In genomic region chr20:57346477-57346876, GRCh38 we compare ENCODE assay signal across 7 cellular contexts. TPM values are rescaled to one million over a fixed set of nuclear protein-coding genes. Genes with fewer than 3 reads are reported as not detected.
DNase-seq lines count a peak whose midpoint lies in the region; ATAC-seq and TF ChIP-seq lines count a peak whose summit lies in the region.

No MANE protein-coding gene starts in this region.

- TF ChIP-seq POLR2A in spleen (IDR thresholded peaks at IDR 0.05) = no peak

- DNase-seq in NCI-H1048 (lab: John Stamatoyannopoulos, UW) (peak; percentile 12), T-helper 17 cell (peak; percentile 26 to 54 (median 29)), amygdala (lab: John Stamatoyannopoulos, UW) (peak in 45 of 56 donors; percentile 3 to 91 (median 49)), hepatocyte (ENCODE audit: low spot score) (peak; percentile 85), spleen (peak; percentile 81)

- H3K4me3 ChIP-seq in hepatocyte (no peak overlapping the region), spleen (no peak overlapping the region)

- H3K27ac ChIP-seq in hepatocyte (no peak overlapping the region), spleen (no peak overlapping the region)

- H3K79me2 ChIP-seq in hepatocyte = peaks cover 3% of the 10 kb centered on the region

- intact Hi-C loops in spleen (cut with DNase I; ENCODE audit: low total_unique reads) = loop anchor here (5.0 kb wide), 1 partner anchor 254 kb away; no protein-coding TSS in a partner anchor

- no peak overlapping the region for H3K4me2 ChIP-seq in hepatocyte

- WGBS in hepatocyte (ENCODE audit: low lambda C conversion rate, missing lambda C conversion rate) = 3% methylated on average over 4 of the region's 4 CpGs
- WGBS in spleen, 5 donors = 0 to 3% (median 2%) methylated on average over 4 of the region's 4 CpGs

- no peaks in the 10 kb centered on the region for H3K36me3 Mint-ChIP-seq in T-helper 17 cell (ENCODE audit: low read depth)

- peaks cover 2% of the 10 kb centered on the region for H3K4me1 Mint-ChIP-seq in T-helper 17 cell

- peaks cover 10% of the 10 kb centered on the region for H3K27me3 Mint-ChIP-seq in T-helper 17 cell

- H3K27me3 ChIP-seq in hepatocyte (no peaks in the 10 kb centered on the region), spleen (replicated peaks in 1 of 7) (peaks cover 0 to 25% (median 0%) of the 10 kb centered on the region in 7 donors)

- TF ChIP-seq CTCF in GM12874 (IDR thresholded peaks at IDR 0.05; ENCODE audit: insufficient read depth, low read depth, low read length) = peak; percentile 60
- peak; percentile 86 for TF ChIP-seq CTCF in hepatocyte (IDR thresholded peaks at IDR 0.05; ENCODE audit: poor library complexity)
- peak; percentile 11 to 77 (median 63) for TF ChIP-seq CTCF in spleen (IDR thresholded peaks at IDR 0.05 in 8 of 11, conservative IDR thresholded peaks at IDR 0.05 in 3 of 11)

- H3K4me1 ChIP-seq in hepatocyte (ENCODE audit: insufficient read depth) (no peaks in the 10 kb centered on the region), spleen (peaks cover 0 to 7% (median 1%) of the 10 kb centered on the region in 6 donors)

- H4K20me1 ChIP-seq in hepatocyte (ENCODE audit: insufficient read depth, poor library complexity, severe bottlenecking) = no peaks in the 10 kb centered on the region

- no peaks in the 10 kb centered on the region for H3K36me3 ChIP-seq in hepatocyte (replicated peaks; ENCODE audit: insufficient read depth, low read depth)
- H3K36me3 ChIP-seq in spleen = no peaks in the 10 kb centered on the region

- H2AFZ ChIP-seq in hepatocyte = no peak overlapping the region

- no peaks in the 10 kb centered on the region for H3K9me2 ChIP-seq in hepatocyte (replicated peaks; ENCODE audit: insufficient read depth)

- no peak overlapping the region for H3K4me3 Mint-ChIP-seq in T-helper 17 cell

- H3K27ac Mint-ChIP-seq in T-helper 17 cell = no peak overlapping the region

- ATAC-seq in T-helper 17 cell = peak; percentile 51
- no peak for ATAC-seq in HG02870 (IDR thresholded peaks at IDR 0.05; ENCODE audit: unreplicated experiment)

- H3K9me3 ChIP-seq in T-helper 17 cell (ENCODE audit: control insufficient read depth, low read length, poor library complexity, severe bottlenecking) = no peaks in the 10 kb centered on the region
- H3K9me3 ChIP-seq in hepatocyte (ENCODE audit: low read depth) = no peaks in the 10 kb centered on the region
- no peaks in the 10 kb centered on the region for H3K9me3 ChIP-seq in spleen

RNA-seq across cellular contexts. Expression of gene RAE1, which starts 4.6 kb away (rescaled TPM):
- total RNA-seq in T-helper 17 cell (10 to 100 TPM; 40.5 to 40.6 TPM), hepatocyte (26.9 and 35.8 TPM in 2 replicates), spleen (10 to 100 TPM; 22.0 to 41.3 (median 24.2) TPM)
- polyA plus RNA-seq in hepatocyte (36.3 and 43.3 TPM in 2 replicates), spleen (10 to 100 TPM; 16.2 to 20.2 (median 16.7) TPM)

RNA-seq across cellular contexts. Expression of gene SPO11, which starts 16.9 kb away (rescaled TPM):
- total RNA-seq in T-helper 17 cell (not detected), hepatocyte (not detected in 2 replicates), spleen (not detected)
- polyA plus RNA-seq in hepatocyte (not detected in 2 replicates), spleen (not detected)

RNA-seq across cellular contexts. Expression of gene RBM38, which starts 44.7 kb away (rescaled TPM):
- 100 to 1,000 TPM; 176 to 257 TPM for total RNA-seq in T-helper 17 cell
- total RNA-seq in hepatocyte = 16.1 and 18.1 TPM in 2 replicates
- polyA plus RNA-seq in hepatocyte = 15.6 and 19.6 TPM in 2 replicates
- total RNA-seq in spleen = 100 to 1,000 TPM in 1 of 7 donors, 10 to 100 TPM in 6; 49.2 to 120 (median 61.6) TPM
- polyA plus RNA-seq in spleen = 10 to 100 TPM; 48.6 to 87.8 (median 81.2) TPM

Comparison
In these comparisons a context has a peak if more than half of its experiments do, and no peak if none do; other contexts are left out.
1. DNase-seq: peak in every context shown above with its lines; median percentile 85 in hepatocyte; 81 in spleen; 49 in amygdala; 29 in T-helper 17 cell; 12 in NCI-H1048.